ENCODE assay signal across 8 cellular contexts in genomic region chr20:49928411-49929141, GRCh38. TPM values are rescaled to one million over a fixed set of nuclear protein-coding genes. Genes with fewer than 3 reads are reported as not detected.
A peak's percentile ranks its signal among the peaks of the same experiment; 100 is the strongest.
DNase-seq lines count a peak whose midpoint lies in the region; ATAC-seq and TF ChIP-seq lines count a peak whose summit lies in the region.

No MANE protein-coding gene starts in this region.

- H3K4me3 ChIP-seq in left ventricle myocardium inferior (no peak overlapping the region), retinal pigment epithelial cell (ENCODE audit: low read length) (no peak overlapping the region)

- no peak for ATAC-seq in HG03045 (IDR thresholded peaks at IDR 0.05; ENCODE audit: unreplicated experiment)
- ATAC-seq in HG03342 (IDR thresholded peaks at IDR 0.05; ENCODE audit: unreplicated experiment), result no peak

- H3K27ac ChIP-seq in left ventricle myocardium inferior (replicated peaks), result no peak overlapping the region

- no peaks in the 10 kb centered on the region for H3K4me1 ChIP-seq in left ventricle myocardium inferior

- intact Hi-C loops in left ventricle myocardium inferior (cut with micrococcal nuclease), result loop anchor here (10.0 kb wide), 1 partner anchor 314 kb away; no protein-coding TSS in a partner anchor

- H3K36me3 ChIP-seq in left ventricle myocardium inferior, result no peaks in the 10 kb centered on the region

- H3K27me3 ChIP-seq in left ventricle myocardium inferior (ENCODE audit: low read depth), result no peaks in the 10 kb centered on the region

- TF ChIP-seq CTCF in GM12873 (IDR thresholded peaks at IDR 0.05; ENCODE audit: insufficient read depth, low read depth, low read length, missing control alignments) (peak; percentile 89), left ventricle myocardium inferior (IDR thresholded peaks at IDR 0.05; ENCODE audit: borderline replicate concordance) (peak; percentile 97), retinal pigment epithelial cell (conservative IDR thresholded peaks at IDR 0.05; ENCODE audit: low read depth, low read length) (peak; percentile 92)

- no peaks in the 10 kb centered on the region for H3K9me3 ChIP-seq in left ventricle myocardium inferior (replicated peaks)

- DNase-seq in NCI-H1694 (lab: John Stamatoyannopoulos, UW) (peak; percentile 57), T-helper 2 cell (peak; percentile 53 to 79 (median 66)), amniotic stem cell (lab: John Stamatoyannopoulos, UW) (peak; percentile 72), left ventricle myocardium inferior (peak; percentile 72), retinal pigment epithelial cell (ENCODE audit: low read depth) (peak; percentile 55)

RNA-seq across cellular contexts. Expression of gene RNF114, which starts 7.6 kb away (rescaled TPM):
- 50.8 TPM for total RNA-seq in left ventricle myocardium inferior

RNA-seq across cellular contexts. Expression of gene SPATA2, which starts 13.2 kb away (rescaled TPM):
- 7.6 TPM for total RNA-seq in left ventricle myocardium inferior

RNA-seq across cellular contexts. Expression of gene SNAI1, which starts 54.2 kb away (rescaled TPM):
- total RNA-seq in left ventricle myocardium inferior, result 0.69 TPM
